In the genomic region with DNA sequence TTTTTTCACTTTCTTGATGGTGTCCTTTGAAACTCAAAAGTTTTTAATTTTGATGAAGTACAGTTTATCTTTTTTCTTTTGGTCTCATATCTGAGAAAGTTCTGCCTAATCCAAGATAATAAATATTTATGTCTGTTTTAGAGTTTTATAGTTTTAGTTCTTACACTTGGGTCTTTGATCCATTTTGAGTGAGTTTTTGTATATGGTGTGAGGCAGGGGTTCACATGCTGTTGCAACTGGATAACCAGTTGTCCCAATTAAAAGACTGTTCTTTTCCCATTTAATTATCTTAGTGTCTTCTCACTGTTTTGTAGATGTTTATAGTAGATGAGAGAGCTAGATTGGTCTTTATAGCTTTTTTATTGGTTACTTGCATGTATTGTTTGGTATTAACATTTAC, we compare ENCODE assay signal across 2 cellular contexts.
TF ChIP-seq lines count a peak whose summit lies in the region.

No MANE protein-coding gene starts in this region.

TF ChIP-seq in HEK293, 187 proteins besides CTCF, POLR2A, EP300 and RAD21:
- TF ChIP-seq SETDB1 (IDR thresholded peaks at IDR 0.05; ENCODE audit: insufficient read length, low read length) (peak; percentile 57), ZBTB21 (tag by site-specific recombination; IDR thresholded peaks at IDR 0.05) (no peak), KLF1 (tag by site-specific recombination; IDR thresholded peaks at IDR 0.05) (no peak), ZFP41 (tag by site-specific recombination; IDR thresholded peaks at IDR 0.05; ENCODE audit: borderline replicate concordance) (no peak), ZNF585B (tag by site-specific recombination; IDR thresholded peaks at IDR 0.05) (no peak)
- TF ChIP-seq, protein P1, sequence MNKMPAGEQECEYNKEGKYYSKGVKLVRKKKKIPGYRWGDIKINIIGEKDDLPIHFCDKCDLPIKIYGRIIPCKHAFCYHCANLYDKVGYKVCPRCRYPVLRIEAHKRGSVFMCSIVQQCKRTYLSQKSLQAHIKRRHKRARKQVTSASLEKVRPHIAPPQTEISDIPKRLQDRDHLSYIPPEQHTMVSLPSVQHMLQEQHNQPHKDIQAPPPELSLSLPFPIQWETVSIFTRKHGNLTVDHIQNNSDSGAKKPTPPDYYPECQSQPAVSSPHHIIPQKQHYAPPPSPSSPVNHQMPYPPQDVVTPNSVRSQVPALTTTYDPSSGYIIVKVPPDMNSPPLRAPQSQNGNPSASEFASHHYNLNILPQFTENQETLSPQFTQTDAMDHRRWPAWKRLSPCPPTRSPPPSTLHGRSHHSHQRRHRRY (tag by site-specific recombination; IDR thresholded peaks at IDR 0.05) = no peak

TF ChIP-seq in K562, 482 proteins besides CTCF, POLR2A, EP300 and RAD21:
- TF ChIP-seq, protein P2, sequence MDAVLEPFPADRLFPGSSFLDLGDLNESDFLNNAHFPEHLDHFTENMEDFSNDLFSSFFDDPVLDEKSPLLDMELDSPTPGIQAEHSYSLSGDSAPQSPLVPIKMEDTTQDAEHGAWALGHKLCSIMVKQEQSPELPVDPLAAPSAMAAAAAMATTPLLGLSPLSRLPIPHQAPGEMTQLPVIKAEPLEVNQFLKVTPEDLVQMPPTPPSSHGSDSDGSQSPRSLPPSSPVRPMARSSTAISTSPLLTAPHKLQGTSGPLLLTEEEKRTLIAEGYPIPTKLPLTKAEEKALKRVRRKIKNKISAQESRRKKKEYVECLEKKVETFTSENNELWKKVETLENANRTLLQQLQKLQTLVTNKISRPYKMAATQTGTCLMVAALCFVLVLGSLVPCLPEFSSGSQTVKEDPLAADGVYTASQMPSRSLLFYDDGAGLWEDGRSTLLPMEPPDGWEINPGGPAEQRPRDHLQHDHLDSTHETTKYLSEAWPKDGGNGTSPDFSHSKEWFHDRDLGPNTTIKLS (IDR thresholded peaks at IDR 0.05; ENCODE audit: borderline replicate concordance, low read depth) = no peak
- TF ChIP-seq ZNF24 (IDR thresholded peaks at IDR 0.05) = no peak
- TF ChIP-seq TRIM24 (IDR thresholded peaks at IDR 0.05) = peak; percentile 71 to 76
- no peak for TF ChIP-seq SMAD2 (IDR thresholded peaks at IDR 0.05; ENCODE audit: low read depth, low read length)
- TF ChIP-seq POU5F1 (IDR thresholded peaks at IDR 0.05; ENCODE audit: borderline replicate concordance, low read depth, low read length, partially characterized antibody) = no peak
- TF ChIP-seq SMAD4 (CRISPR knock-in tag; conservative IDR thresholded peaks at IDR 0.05) = no peak
- TF ChIP-seq NCOA4 (IDR thresholded peaks at IDR 0.05; ENCODE audit: partially characterized antibody) = no peak
- no peak for TF ChIP-seq ZNF274 (IDR thresholded peaks at IDR 0.05; ENCODE audit: borderline replicate concordance, low read depth, low read length)
- no peak for TF ChIP-seq BRCA1 (IDR thresholded peaks at IDR 0.05)
- no peak for TF ChIP-seq BRCA1 (CRISPR knock-in tag; IDR thresholded peaks at IDR 0.05)
- TF ChIP-seq MNT (conservative IDR thresholded peaks at IDR 0.05) = no peak
- peak in 1 of 2 experiments; percentile 73; a peak in 1 of 3 replicates for TF ChIP-seq CBX3 (IDR thresholded peaks at IDR 0.05; ENCODE audit: borderline replicate concordance in 1 of 2, low read length in 2 of 2)
- TF ChIP-seq HIVEP1 (CRISPR knock-in tag; IDR thresholded peaks at IDR 0.05) = no peak
- no peak for TF ChIP-seq ZNF165 (CRISPR knock-in tag; IDR thresholded peaks at IDR 0.05; ENCODE audit: borderline replicate concordance)
- no peak for TF ChIP-seq HNRNPLL (IDR thresholded peaks at IDR 0.05; ENCODE audit: low read depth, low read length, poor library complexity, severe bottlenecking)
- no peak for TF ChIP-seq ZBED1 (IDR thresholded peaks at IDR 0.05)
